In the genomic region with DNA sequence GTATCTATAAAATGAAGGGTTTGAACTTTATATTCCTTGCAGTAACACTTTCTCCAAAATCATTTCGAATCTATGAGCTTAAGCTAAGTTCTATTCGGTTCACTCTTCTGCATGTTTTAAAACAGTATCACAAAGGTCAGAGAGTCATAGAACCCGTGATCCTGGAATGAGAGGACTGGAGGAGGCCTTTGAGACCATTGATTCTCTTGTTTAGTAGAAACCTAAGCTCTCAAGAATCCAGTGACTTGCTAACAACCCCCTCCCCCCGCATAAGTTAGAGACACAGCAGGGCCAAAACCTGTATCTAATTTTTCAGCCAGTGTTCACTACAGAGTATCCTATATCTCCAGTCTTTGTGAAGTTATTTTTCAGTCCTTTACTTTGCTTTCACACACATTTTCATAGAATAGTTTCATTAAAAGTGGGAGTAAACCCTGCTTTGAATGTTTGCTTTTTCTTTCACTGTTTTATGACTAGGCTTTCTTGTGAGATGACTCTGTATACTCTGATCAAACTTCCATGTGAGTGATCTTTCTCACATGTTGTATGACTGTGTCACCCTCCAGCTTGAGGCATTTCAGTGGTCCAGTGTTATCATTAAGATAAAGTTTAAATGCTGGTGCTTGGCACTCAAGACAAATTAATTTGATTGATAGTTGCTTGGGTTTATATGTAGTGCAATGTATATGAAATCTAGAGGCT, we compare ENCODE assay signal across 12 cellular contexts.
DNase-seq lines count a peak whose midpoint lies in the region; ATAC-seq, FAIRE-seq and TF ChIP-seq lines count a peak whose summit lies in the region.
"Had no signal": no experiment of that assay in that cellular context is flagged by ENCODE, and none has a peak within 500 bp of the region (broad histone marks: within the 10 kb centered on the region; RNA-seq: fewer than 3 reads in every experiment).

No MANE protein-coding gene starts in this region.

- no peak overlapping the region for H2BK120ac ChIP-seq in mesenchymal stem cell (ENCODE audit: low read depth, low read length)

- no peak overlapping the region for H3K4me3 Mint-ChIP-seq in type B pancreatic cell
- no peak overlapping the region for H3K4me3 Mint-ChIP-seq in chondrocyte (ENCODE audit: unreplicated experiment)
- H3K4me3 Mint-ChIP-seq: memory B cell had no signal

- peak overlapping the region; percentile 80 for H3K9ac ChIP-seq in mesenchymal stem cell (ENCODE audit: low read length)

- TF ChIP-seq POLR2A in H54 (IDR thresholded peaks at IDR 0.05; ENCODE audit: low read depth, low read length) = no peak
- TF ChIP-seq POLR2A in tibial nerve (IDR thresholded peaks at IDR 0.05) = no peak

- no peak for TF ChIP-seq EP300 in tibial nerve (IDR thresholded peaks at IDR 0.05)

- no peak overlapping the region for H3K18ac ChIP-seq in mesenchymal stem cell (ENCODE audit: low read depth in 1 of 2, low read length in 2 of 2)

- H3K36me3 ChIP-seq in mesenchymal stem cell (ENCODE audit: control insufficient read depth in 1 of 2, insufficient read depth in 2 of 2, low read depth in 1 of 2, low read length in 2 of 2) (no peaks in the 10 kb centered on the region), tibial nerve (no peaks in the 10 kb centered on the region)

- peak; percentile 6 for FAIRE-seq in H54 (lab: Jason Lieb, UNC)

- DNase-seq in H54 (ENCODE audit: insufficient read length, low spot score) (no peak), mesenchymal stem cell (peak; percentile 39), GM10266 (ENCODE audit: extremely low spot score) (no peak), tibial nerve (ENCODE audit: low spot score in 2 of 2) (no peak), type B pancreatic cell (ENCODE audit: extremely low spot score, unreplicated experiment) (no peak), chondrocyte (ENCODE audit: low spot score) (no peak)
- DNase-seq: DMS 273 treated with DMSO at 0.1 percent for 48 hours, NCI-H774, testis had no signal

- ATAC-seq in GM18520 (IDR thresholded peaks at IDR 0.05; ENCODE audit: unreplicated experiment) (peak; percentile 67), HG03469 (IDR thresholded peaks at IDR 0.05; ENCODE audit: unreplicated experiment) (peak; percentile 56)

- no peak overlapping the region for H3K4me2 ChIP-seq in mesenchymal stem cell (ENCODE audit: low read length, poor library complexity, severe bottlenecking)

- no peak overlapping the region for H2BK5ac ChIP-seq in mesenchymal stem cell (ENCODE audit: low read depth, low read length, poor library complexity, severe bottlenecking)

- no peak overlapping the region for H4K8ac ChIP-seq in mesenchymal stem cell (ENCODE audit: low read length)

- no peak overlapping the region for H2AFZ ChIP-seq in mesenchymal stem cell (ENCODE audit: low read depth, low read length)

- peaks cover 6% of the 10 kb centered on the region for H3K4me1 Mint-ChIP-seq in type B pancreatic cell (ENCODE audit: unreplicated experiment)
- peaks cover 37% of the 10 kb centered on the region for H3K4me1 Mint-ChIP-seq in chondrocyte (ENCODE audit: low read depth)

- H3K36me3 Mint-ChIP-seq in type B pancreatic cell = no peaks in the 10 kb centered on the region
- H3K36me3 Mint-ChIP-seq in chondrocyte (ENCODE audit: low read depth) = no peaks in the 10 kb centered on the region
- H3K36me3 Mint-ChIP-seq: memory B cell had no signal

- no peak overlapping the region for H3K27ac ChIP-seq in mesenchymal stem cell (ENCODE audit: low read length, poor library complexity, severe bottlenecking)
- H3K27ac ChIP-seq in tibial nerve = peak overlapping the region in 1 of 4 donors; percentile 33
- H3K27ac ChIP-seq: testis had no signal

- no peaks in the 10 kb centered on the region for H3K9me3 ChIP-seq in mesenchymal stem cell (ENCODE audit: control insufficient read depth, low read length)
- no peaks in the 10 kb centered on the region for H3K9me3 ChIP-seq in tibial nerve
- H3K9me3 ChIP-seq: testis had no signal

- no peak overlapping the region for H2AK5ac ChIP-seq in mesenchymal stem cell (ENCODE audit: low read length, severe bottlenecking)

- H3K4me1 ChIP-seq in mesenchymal stem cell (ENCODE audit: control insufficient read depth, insufficient read depth, low read depth, low read length) (no peaks in the 10 kb centered on the region), tibial nerve (peaks cover 0 to 5% (median 0%) of the 10 kb centered on the region in 4 donors)
- H3K4me1 ChIP-seq: testis had no signal

- H3K27me3 ChIP-seq in mesenchymal stem cell (ENCODE audit: control insufficient read depth in 1 of 2, insufficient read depth in 1 of 2, low read length in 2 of 2) (no peaks in the 10 kb centered on the region), tibial nerve (no peaks in the 10 kb centered on the region)
- H3K27me3 ChIP-seq: testis had no signal

- H3K27me3 Mint-ChIP-seq in type B pancreatic cell = peaks cover 3% of the 10 kb centered on the region
- H3K27me3 Mint-ChIP-seq in chondrocyte (ENCODE audit: low read depth) = no peaks in the 10 kb centered on the region
- H3K27me3 Mint-ChIP-seq: memory B cell had no signal

- H3K4me3 ChIP-seq in mesenchymal stem cell (ENCODE audit: insufficient read depth in 1 of 2, low read depth in 1 of 2, low read length in 2 of 2) = no peak overlapping the region
- no peak overlapping the region for H3K4me3 ChIP-seq in tibial nerve
- H3K4me3 ChIP-seq: testis had no signal

- H4K91ac ChIP-seq in mesenchymal stem cell (ENCODE audit: low read length) = no peak overlapping the region

- no peak overlapping the region for H3K14ac ChIP-seq in mesenchymal stem cell (ENCODE audit: low read length in 2 of 2)

- TF ChIP-seq CTCF in GM10266 (IDR thresholded peaks at IDR 0.05; ENCODE audit: control insufficient read depth, insufficient read depth, low read depth, missing control alignments) = no peak
- TF ChIP-seq CTCF in tibial nerve (IDR thresholded peaks at IDR 0.05) = no peak
- no peak for TF ChIP-seq CTCF in type B pancreatic cell (conservative IDR thresholded peaks at IDR 0.05)
- TF ChIP-seq CTCF in chondrocyte (IDR thresholded peaks at IDR 0.05) = no peak

- no peak overlapping the region for H2BK12ac ChIP-seq in mesenchymal stem cell (ENCODE audit: low read length in 2 of 2)

- H3K27ac Mint-ChIP-seq in type B pancreatic cell (no peak overlapping the region), chondrocyte (ENCODE audit: unreplicated experiment) (no peak overlapping the region)
- H3K27ac Mint-ChIP-seq: memory B cell had no signal

- H3K23ac ChIP-seq in mesenchymal stem cell (ENCODE audit: low read length in 2 of 2) = no peak overlapping the region

- H3K9me3 Mint-ChIP-seq in type B pancreatic cell (no peaks in the 10 kb centered on the region), chondrocyte (ENCODE audit: low read depth) (no peaks in the 10 kb centered on the region)
- H3K9me3 Mint-ChIP-seq: memory B cell had no signal

- H2BK15ac ChIP-seq in mesenchymal stem cell (ENCODE audit: low read depth, poor library complexity, severe bottlenecking) = no peak overlapping the region

- H3K4ac ChIP-seq in mesenchymal stem cell (ENCODE audit: low read depth in 1 of 2, low read length in 2 of 2) = no peak overlapping the region

- 76% methylated on average over 4 of the region's 4 CpGs for WGBS in mesenchymal stem cell
- WGBS in tibial nerve, 2 donors = 41 to 43% methylated on average over 4 of the region's 4 CpGs

- no peaks in the 10 kb centered on the region for H3K79me1 ChIP-seq in mesenchymal stem cell (replicated peaks; ENCODE audit: low read length, poor library complexity, severe bottlenecking)
